Comparison of ENCODE assay signal across 1 cellular context in genomic region chr1:206219514-206220334, GRCh38. TPM values are rescaled to one million over a fixed set of nuclear protein-coding genes. Genes with fewer than 3 reads are reported as not detected.
"Had no signal": no experiment of that assay in that cellular context is flagged by ENCODE, and none has a peak within 500 bp of the region (broad histone marks: within the 10 kb centered on the region; RNA-seq: fewer than 3 reads in every experiment).

No MANE protein-coding gene starts in this region.

RNA-seq across cellular contexts. Expression of gene FAM72A, which starts 17.1 kb away (rescaled TPM):
- total RNA-seq: thyroid gland had no signal
